In genomic region chr3:31934018-31934417, GRCh38 we compare ENCODE assay signal across 18 cellular contexts. TPM values are rescaled to one million over a fixed set of nuclear protein-coding genes. Genes with fewer than 3 reads are reported as not detected.
DNase-seq lines count a peak whose midpoint lies in the region; FAIRE-seq and TF ChIP-seq lines count a peak whose summit lies in the region.
"Had no signal": no experiment of that assay in that cellular context is flagged by ENCODE, and none has a peak within 500 bp of the region (broad histone marks: within the 10 kb centered on the region; RNA-seq: fewer than 3 reads in every experiment).

No MANE protein-coding gene starts in this region.

- H3K27ac ChIP-seq in endothelial cell of umbilical vein (ENCODE audit: insufficient read depth, low read depth, low read length) (no peak overlapping the region), smooth muscle cell (ENCODE audit: low read depth) (peak overlapping the region; percentile 38)
- H3K27ac ChIP-seq: 22Rv1, adrenal gland, C4-2B, upper lobe of left lung had no signal

- no peaks in the 10 kb centered on the region for H3K9me1 ChIP-seq in endothelial cell of umbilical vein (replicated peaks; ENCODE audit: control insufficient read depth, extremely low read depth, insufficient read depth, low read length)

- TF ChIP-seq CTCF in endothelial cell of umbilical vein (IDR thresholded peaks at IDR 0.05; ENCODE audit: extremely low read depth in 1 of 2, insufficient read depth in 1 of 2, low read depth in 1 of 2, low read length in 2 of 2) (no peak), smooth muscle cell (IDR thresholded peaks at IDR 0.05; ENCODE audit: borderline replicate concordance, insufficient read depth, poor library complexity, severe bottlenecking) (no peak)

- H3K79me2 ChIP-seq in endothelial cell of umbilical vein (ENCODE audit: control insufficient read depth, insufficient read depth, low read length) (peaks cover 5% of the 10 kb centered on the region), smooth muscle cell (ENCODE audit: low read depth) (peaks cover 96% of the 10 kb centered on the region)

- DNase-seq in DMS79 treated with DMSO at 0.1 percent for 48 hours (lab: John Stamatoyannopoulos, UW) (peak; percentile 34), DMS79 (lab: John Stamatoyannopoulos, UW) (no peak), RPMI8226 (peak; percentile 57), endothelial cell of umbilical vein (ENCODE audit: low read depth, low spot score) (peak; percentile 40), smooth muscle cell (lab: John Stamatoyannopoulos, UW; ENCODE audit: unreplicated experiment) (no peak), GM12891 (ENCODE audit: insufficient read length, low spot score) (no peak), nucleus accumbens (lab: John Stamatoyannopoulos, UW) (no peak), DMS 273 (lab: John Stamatoyannopoulos, UW; ENCODE audit: unreplicated experiment) (no peak)
- DNase-seq: activated CD4-positive, alpha-beta memory T cell treated with anti-CD3 and anti-CD28 coated beads, Interleukin-2, amount 10 ng/mL, durations not matched to agents 7 days and 5 days; adrenal gland; NCI-H1436 treated with DMSO at 0.1 percent for 48 hours; SK-N-SH; spleen; stimulated activated naive CD4-positive, alpha-beta T cell; upper lobe of left lung had no signal

- no peak overlapping the region for H2AFZ ChIP-seq in endothelial cell of umbilical vein (ENCODE audit: low read depth, low read length)
- H2AFZ ChIP-seq in smooth muscle cell (ENCODE audit: low read depth) = no peak overlapping the region

- H3K4me2 ChIP-seq in endothelial cell of umbilical vein (ENCODE audit: insufficient read depth, low read length) (no peak overlapping the region), smooth muscle cell (peak overlapping the region; percentile 60)
- H3K4me2 ChIP-seq: SK-N-SH had no signal

- H3K4me1 ChIP-seq in endothelial cell of umbilical vein (ENCODE audit: control insufficient read depth, extremely low read depth, insufficient read depth, low read length) (peaks cover 6% of the 10 kb centered on the region), smooth muscle cell (ENCODE audit: low read depth) (peaks cover 15% of the 10 kb centered on the region)

- no TSS peak for BruUV-seq in endothelial cell of umbilical vein (replicated peaks; lab: Mats Ljungman, UMichigan)

- dilution Hi-C loops in endothelial cell of umbilical vein (cut with MboI; ENCODE audit: extremely low pct_ligation_motif_present, low sequenced_read_pairs) = no loop called here

- H3K9me3 ChIP-seq in endothelial cell of umbilical vein (replicated peaks; ENCODE audit: control insufficient read depth, insufficient read depth, low read length) (no peaks in the 10 kb centered on the region), smooth muscle cell (replicated peaks; ENCODE audit: low read depth) (no peaks in the 10 kb centered on the region)
- H3K9me3 ChIP-seq: adrenal gland, SK-N-SH, spleen, upper lobe of left lung had no signal

- POLR2A ChIA-PET in endothelial cell of umbilical vein (lab: Charles Lee) = interaction anchor here (0.7 kb wide), 2 partner anchors 165 to 544 kb away, joined by 4 to 8 read pairs; no protein-coding TSS in a partner anchor

- CTCF ChIA-PET in endothelial cell of umbilical vein (lab: Charles Lee) = interaction anchor here (1.9 kb wide), 1 partner anchor 13 kb away, joined by 5 read pairs; no protein-coding TSS in a partner anchor

- intact Hi-C loops in endothelial cell of umbilical vein (cut with micrococcal nuclease) = no loop called here

- H3K4me3 ChIP-seq in endothelial cell of umbilical vein (replicated peaks in 1 of 3; ENCODE audit: insufficient read depth in 1 of 3, low read depth in 1 of 3, low read length in 3 of 3) (no peak overlapping the region), smooth muscle cell (no peak overlapping the region)
- H3K4me3 ChIP-seq: adrenal gland, spleen, upper lobe of left lung had no signal

- H3K27me3 ChIP-seq in endothelial cell of umbilical vein (ENCODE audit: control insufficient read depth in 2 of 2, insufficient read depth in 2 of 2, low read length in 2 of 2) (no peaks in the 10 kb centered on the region), smooth muscle cell (ENCODE audit: low read depth) (no peaks in the 10 kb centered on the region)
- H3K27me3 ChIP-seq: adrenal gland, spleen, upper lobe of left lung had no signal

- WGBS in smooth muscle cell (ENCODE audit: low lambda C conversion rate) = 58% methylated on average over 1 of the region's 1 CpG

- TF ChIP-seq POLR2A in endothelial cell of umbilical vein (IDR thresholded peaks at IDR 0.05; ENCODE audit: low read depth, low read length) (no peak), GM12891 (IDR thresholded peaks at IDR 0.05; ENCODE audit: low read depth, low read length) (no peak)

- H3K9ac ChIP-seq in endothelial cell of umbilical vein (replicated peaks; ENCODE audit: extremely low read depth, insufficient read depth, low read length) (no peak overlapping the region), smooth muscle cell (ENCODE audit: low read depth) (no peak overlapping the region)
- H3K9ac ChIP-seq: SK-N-SH had no signal

- H4K20me1 ChIP-seq in endothelial cell of umbilical vein (replicated peaks; ENCODE audit: control insufficient read depth, extremely low read depth, insufficient read depth, low read length) = no peaks in the 10 kb centered on the region
- H4K20me1 ChIP-seq in smooth muscle cell (ENCODE audit: low read depth) = peaks cover 21% of the 10 kb centered on the region

- H3K36me3 ChIP-seq in endothelial cell of umbilical vein (ENCODE audit: control insufficient read depth in 2 of 2, extremely low read depth in 1 of 2, insufficient read depth in 2 of 2, low read length in 2 of 2) (no peaks in the 10 kb centered on the region), smooth muscle cell (ENCODE audit: low read depth) (no peaks in the 10 kb centered on the region)
- H3K36me3 ChIP-seq: adrenal gland, spleen, upper lobe of left lung had no signal

- peak; percentile 66 for FAIRE-seq in endothelial cell of umbilical vein (lab: Jason Lieb, UNC)
- no peak for FAIRE-seq in GM12891 (lab: Jason Lieb, UNC)
- FAIRE-seq: frontal cortex had no signal

- H3F3A ChIP-seq in smooth muscle cell (ENCODE audit: low read depth) = no peaks in the 10 kb centered on the region

TF ChIP-seq in endothelial cell of umbilical vein, 7 proteins besides CTCF, POLR2A, EP300 and RAD21:
- TF ChIP-seq POLR2AphosphoS5 (IDR thresholded peaks at IDR 0.05; ENCODE audit: insufficient read depth, low read depth, low read length) (no peak), FOS (IDR thresholded peaks at IDR 0.05; ENCODE audit: borderline replicate concordance, insufficient read depth, low read length) (no peak), JUN (IDR thresholded peaks at IDR 0.05; ENCODE audit: borderline replicate concordance, insufficient read depth, insufficient read length, low read depth) (no peak), MYC (IDR thresholded peaks at IDR 0.05; ENCODE audit: low read depth, low read length) (no peak), GATA2 (IDR thresholded peaks at IDR 0.05; ENCODE audit: insufficient read depth, insufficient read length, low read depth, low read length) (no peak), MAX (IDR thresholded peaks at IDR 0.05; ENCODE audit: insufficient read depth, insufficient read length) (no peak), EZH2 (IDR thresholded peaks at IDR 0.05; ENCODE audit: borderline replicate concordance, low read depth, low read length, severe bottlenecking) (no peak)

TF ChIP-seq in GM12891, 5 proteins besides CTCF, POLR2A, EP300 and RAD21:
- TF ChIP-seq SPI1 (IDR thresholded peaks at IDR 0.05; ENCODE audit: low read depth, low read length) (no peak), TAF1 (IDR thresholded peaks at IDR 0.05; ENCODE audit: low read depth, low read length) (no peak), PAX5 (IDR thresholded peaks at IDR 0.05; ENCODE audit: insufficient read depth, low read length, severe bottlenecking) (no peak), POLR2AphosphoS5 (IDR thresholded peaks at IDR 0.05; ENCODE audit: low read depth, low read length) (no peak), POU2F2 (IDR thresholded peaks at IDR 0.05; ENCODE audit: low read depth, low read length) (no peak)

RNA-seq across cellular contexts. Expression of gene OSBPL10, which starts 47.0 kb away (rescaled TPM):
- total RNA-seq in endothelial cell of umbilical vein (37.1 and 47.6 TPM in 2 replicates), smooth muscle cell (44.7 and 91.5 TPM in 2 replicates)
- polyA plus RNA-seq in endothelial cell of umbilical vein (9.4 and 10.8 TPM in 2 replicates), smooth muscle cell (45.1 and 48.9 TPM in 2 replicates)
- 13.4 and 13.7 TPM in 2 replicates for polyA plus RNA-seq in endothelial cell of umbilical vein (2011; cell fraction: cytosol; rRNA removed)
- polyA plus RNA-seq in endothelial cell of umbilical vein (2011; cell fraction: nucleus; rRNA removed) = 21.8 and 26.4 TPM in 2 replicates
- 17.3 and 26.7 TPM in 2 replicates for polyA plus RNA-seq in endothelial cell of umbilical vein (2012)
- 24.2 and 28.3 TPM in 2 replicates for polyA minus RNA-seq in endothelial cell of umbilical vein
- polyA minus RNA-seq in endothelial cell of umbilical vein (2011; cell fraction: cytosol; rRNA and poly(A)+ RNA removed) = 24.9 TPM
- 48.7 and 49.5 TPM in 2 replicates for polyA minus RNA-seq in endothelial cell of umbilical vein (2011; cell fraction: nucleus; rRNA and poly(A)+ RNA removed)
- polyA plus RNA-seq in GM12891 (2012; ENCODE audit: low read depth, missing spikeins) = 0.15 TPM

RNA-seq across cellular contexts. Expression of gene ZNF860, which starts 47.5 kb away (rescaled TPM):
- 0.73 and 1.0 TPM in 2 replicates for total RNA-seq in endothelial cell of umbilical vein
- polyA plus RNA-seq in endothelial cell of umbilical vein = 0.19 and 0.29 TPM in 2 replicates
- polyA plus RNA-seq in endothelial cell of umbilical vein (2011; cell fraction: cytosol; rRNA removed) = 0.28 and 0.32 TPM in 2 replicates
- 0.50 and 1.4 TPM in 2 replicates for polyA plus RNA-seq in endothelial cell of umbilical vein (2011; cell fraction: nucleus; rRNA removed)
- polyA plus RNA-seq in endothelial cell of umbilical vein (2012) = 0.27 and 0.58 TPM in 2 replicates
- polyA minus RNA-seq in endothelial cell of umbilical vein = 0.07 and 0.32 TPM in 2 replicates
- polyA minus RNA-seq in endothelial cell of umbilical vein (2011; cell fraction: cytosol; rRNA and poly(A)+ RNA removed) = 3.4 TPM
- 0.38 and 0.72 TPM in 2 replicates for polyA minus RNA-seq in endothelial cell of umbilical vein (2011; cell fraction: nucleus; rRNA and poly(A)+ RNA removed)
- 0.85 and 1.6 TPM in 2 replicates for total RNA-seq in smooth muscle cell
- 0.91 and 1.2 TPM in 2 replicates for polyA plus RNA-seq in smooth muscle cell
- polyA plus RNA-seq in GM12891 (2012; ENCODE audit: low read depth, missing spikeins) = not detected
- polyA plus RNA-seq: SK-N-SH had no signal

Comparison
In these comparisons a context has a peak if more than half of its experiments do, and no peak if none do; other contexts are left out.
1. DNase-seq: peak in DMS79 treated with DMSO at 0.1 percent for 48 hours (single experiment), RPMI8226 (single experiment) and endothelial cell of umbilical vein (single experiment); none in DMS79 (single experiment), smooth muscle cell (single experiment), GM12891 (single experiment), nucleus accumbens (0 of 56) and DMS 273 (single experiment).